Comparison of ENCODE assay signal across 19 cellular contexts in the genomic region with DNA sequence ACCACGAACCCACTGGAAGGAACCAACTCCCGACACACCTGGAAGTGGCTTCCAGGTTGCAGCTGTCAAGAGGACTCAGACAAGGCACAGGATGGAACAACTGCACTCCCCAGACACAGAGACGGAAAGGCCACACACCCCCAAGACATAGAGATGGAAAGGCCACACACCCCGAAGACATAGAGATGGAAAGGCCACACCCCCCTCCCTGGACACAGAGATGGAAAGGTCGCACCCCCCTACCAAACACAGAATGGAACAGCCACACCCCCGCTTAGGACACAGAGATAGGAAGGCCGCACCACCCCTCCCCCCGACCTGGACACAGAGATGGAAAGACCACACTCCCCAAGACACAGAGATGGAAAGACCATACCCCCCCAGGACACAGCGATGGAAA. TPM values are rescaled to one million over a fixed set of nuclear protein-coding genes. Genes with fewer than 3 reads are reported as not detected.
DNase-seq lines count a peak whose midpoint lies in the region; ATAC-seq and TF ChIP-seq lines count a peak whose summit lies in the region.
"Had no signal": no experiment of that assay in that cellular context is flagged by ENCODE, and none has a peak within 500 bp of the region (broad histone marks: within the 10 kb centered on the region; RNA-seq: fewer than 3 reads in every experiment).

No MANE protein-coding gene starts in this region.

- no peaks in the 10 kb centered on the region for H3K4me1 ChIP-seq in GM23338 (ENCODE audit: insufficient read depth)

- H3K4me3 Mint-ChIP-seq in GM23338 (no peak overlapping the region), glutamatergic neuron (ENCODE audit: unreplicated experiment) (peak overlapping the region; percentile 52)

- no peak overlapping the region for H2AFZ ChIP-seq in GM23338
- H2AFZ ChIP-seq: PC-9 had no signal

- H3K36me3 Mint-ChIP-seq in GM23338 (ENCODE audit: low read depth) (peaks cover 10% of the 10 kb centered on the region), glutamatergic neuron (ENCODE audit: unreplicated experiment) (peaks cover 5% of the 10 kb centered on the region)

- H3K27me3 Mint-ChIP-seq in GM23338 (ENCODE audit: insufficient read depth, low read depth, poor library complexity): peaks cover 24% of the 10 kb centered on the region
- H3K27me3 Mint-ChIP-seq in glutamatergic neuron (ENCODE audit: unreplicated experiment): peaks cover 7% of the 10 kb centered on the region

- H3K9me2 ChIP-seq in GM23338 (ENCODE audit: insufficient read depth): no peaks in the 10 kb centered on the region

- H3K27ac Mint-ChIP-seq in GM23338 (no peak overlapping the region), glutamatergic neuron (ENCODE audit: unreplicated experiment) (peak overlapping the region; percentile 85)

- no peaks in the 10 kb centered on the region for H3K4me1 Mint-ChIP-seq in GM23338
- peaks cover 17% of the 10 kb centered on the region for H3K4me1 Mint-ChIP-seq in glutamatergic neuron (ENCODE audit: low read depth, unreplicated experiment)

- DNase-seq in GM23338 (ENCODE audit: low spot score): peak; percentile 27
- peak; percentile 9 for DNase-seq in OCI-M1 (lab: John Stamatoyannopoulos, UW)
- peak; percentile 59 for DNase-seq in glutamatergic neuron
- no peak for DNase-seq in NCI-H1105 (lab: John Stamatoyannopoulos, UW)
- DNase-seq in HUDEP-2 (lab: John Stamatoyannopoulos, UW; ENCODE audit: unreplicated experiment in 76 of 76): no peak
- DNase-seq: AML-193, DND-41, H7, MV-4-11, NCI-H1417, NCI-H1930, NCI-H226, NCI-H524 treated with DMSO at 0.1 percent for 48 hours, PC-9, SIG-M5 had no signal

- ATAC-seq in GM23338: no peak
- ATAC-seq: SK-N-SH treated with all-trans-retinoic acid at 6 μM for 48 hours had no signal

- TF ChIP-seq CTCF in GM23338 (conservative IDR thresholded peaks at IDR 0.05; ENCODE audit: low read depth in 2 of 2) (no peak), glutamatergic neuron (IDR thresholded peaks at IDR 0.05; ENCODE audit: partially characterized antibody, unreplicated experiment) (no peak)

- no peak overlapping the region for H3K27ac ChIP-seq in GM23338 (ENCODE audit: low read depth)
- H3K27ac ChIP-seq: C4-2B, KMS-11, PC-9, RWPE1 had no signal

- no peak overlapping the region for H3K4me3 ChIP-seq in GM23338
- H3K4me3 ChIP-seq: PC-9 had no signal

- H3K27me3 ChIP-seq in GM23338 (ENCODE audit: insufficient read depth): peaks cover 3% of the 10 kb centered on the region; the same call in 1 of the 2 replicates

- no peak overlapping the region for H3K4me2 ChIP-seq in GM23338
- H3K4me2 ChIP-seq: KMS-11, PC-9 had no signal

- no peaks in the 10 kb centered on the region; the same call in 1 of the 2 replicates for H3K36me3 ChIP-seq in GM23338 (ENCODE audit: insufficient read depth)

- peaks cover 4% of the 10 kb centered on the region; the same call in 2 of the 3 replicates for H3K9me3 Mint-ChIP-seq in GM23338
- H3K9me3 Mint-ChIP-seq in glutamatergic neuron (ENCODE audit: unreplicated experiment): peaks cover 22% of the 10 kb centered on the region

- no peaks in the 10 kb centered on the region for H4K20me1 ChIP-seq in GM23338 (replicated peaks; ENCODE audit: insufficient read depth)

- no peaks in the 10 kb centered on the region for H3K79me2 ChIP-seq in GM23338 (replicated peaks; ENCODE audit: insufficient read depth)

- peaks cover 2% of the 10 kb centered on the region; the same call in 1 of the 2 replicates for H3F3A ChIP-seq in GM23338 (replicated peaks; ENCODE audit: low read depth)

TF ChIP-seq in GM23338, 12 proteins besides CTCF, POLR2A, EP300 and RAD21:
- TF ChIP-seq JUNB (IDR thresholded peaks at IDR 0.05; ENCODE audit: unreplicated experiment): no peak
- TF ChIP-seq NANOG (IDR thresholded peaks at IDR 0.05; ENCODE audit: borderline replicate concordance): no peak
- TF ChIP-seq, protein P1, sequence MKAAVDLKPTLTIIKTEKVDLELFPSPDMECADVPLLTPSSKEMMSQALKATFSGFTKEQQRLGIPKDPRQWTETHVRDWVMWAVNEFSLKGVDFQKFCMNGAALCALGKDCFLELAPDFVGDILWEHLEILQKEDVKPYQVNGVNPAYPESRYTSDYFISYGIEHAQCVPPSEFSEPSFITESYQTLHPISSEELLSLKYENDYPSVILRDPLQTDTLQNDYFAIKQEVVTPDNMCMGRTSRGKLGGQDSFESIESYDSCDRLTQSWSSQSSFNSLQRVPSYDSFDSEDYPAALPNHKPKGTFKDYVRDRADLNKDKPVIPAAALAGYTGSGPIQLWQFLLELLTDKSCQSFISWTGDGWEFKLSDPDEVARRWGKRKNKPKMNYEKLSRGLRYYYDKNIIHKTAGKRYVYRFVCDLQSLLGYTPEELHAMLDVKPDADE (IDR thresholded peaks at IDR 0.05): no peak
- TF ChIP-seq ZNF331 (CRISPR knock-in tag; IDR thresholded peaks at IDR 0.05; ENCODE audit: low read depth): no peak

RNA-seq across cellular contexts. Expression of a gene that starts 7.6 kb away (rescaled TPM):
- 41.0 and 41.3 TPM in 2 replicates for total RNA-seq in GM23338 (2014; rRNA removed; shearing (Covaris generic))
- polyA plus RNA-seq in GM23338 (2016; fragmentation: Nextera tagmentation; extraction: Ambion mirVana): 104 and 114 TPM in 2 replicates
- 24.6 TPM for total RNA-seq in glutamatergic neuron (ENCODE audit: unreplicated experiment)

RNA-seq across cellular contexts. Expression of a gene that starts 7.6 kb away (rescaled TPM):
- 51.5 and 67.7 TPM in 2 replicates for total RNA-seq in GM23338 (2014; rRNA removed; shearing (Covaris generic))
- polyA plus RNA-seq in GM23338 (2016; fragmentation: Nextera tagmentation; extraction: Ambion mirVana): 56.6 and 59.6 TPM in 2 replicates
- 61.4 TPM for total RNA-seq in glutamatergic neuron (ENCODE audit: unreplicated experiment)

RNA-seq across cellular contexts. Expression of a gene that starts 20.4 kb away (rescaled TPM):
- 0.31 and 1.0 TPM in 2 replicates for total RNA-seq in GM23338 (2014; rRNA removed; shearing (Covaris generic))
- polyA plus RNA-seq in GM23338 (2016; fragmentation: Nextera tagmentation; extraction: Ambion mirVana): 8.0 and 9.0 TPM in 2 replicates
- 19.8 TPM for total RNA-seq in glutamatergic neuron (ENCODE audit: unreplicated experiment)
- total RNA-seq: H7, PC-9 had no signal

RNA-seq across cellular contexts. Expression of a gene that starts 30.9 kb away (rescaled TPM):
- total RNA-seq in GM23338 (2014; rRNA removed; shearing (Covaris generic)): not detected in 2 replicates
- polyA plus RNA-seq in GM23338 (2016; fragmentation: Nextera tagmentation; extraction: Ambion mirVana): 0.68 and 1.5 TPM in 2 replicates
- not detected for total RNA-seq in glutamatergic neuron (ENCODE audit: unreplicated experiment)
- total RNA-seq: H7, PC-9 had no signal

RNA-seq across cellular contexts. Expression of a gene that starts 39.6 kb away (rescaled TPM):
- total RNA-seq in GM23338 (2014; rRNA removed; shearing (Covaris generic)): 5.5 and 7.4 TPM in 2 replicates
- 1.9 and 2.1 TPM in 2 replicates for polyA plus RNA-seq in GM23338 (2016; fragmentation: Nextera tagmentation; extraction: Ambion mirVana)
- total RNA-seq in glutamatergic neuron (ENCODE audit: unreplicated experiment): 5.4 TPM

Comparison
In these comparisons a context has a peak if more than half of its experiments do, and no peak if none do; other contexts are left out.
1. DNase-seq: peak in GM23338 (single experiment), OCI-M1 (single experiment) and glutamatergic neuron (single experiment); none in NCI-H1105 (single experiment) and HUDEP-2 (0 of 76).
2. RNA of a gene that starts 20.4 kb away (total RNA-seq): 19.8 TPM in glutamatergic neuron (single experiment); 0.31 to 1.0 TPM in GM23338; every median in the first group is over 10 times any median in the second.